In genomic region chr11:95337972-95338429, GRCh38 we compare ENCODE assay signal across 9 cellular contexts.
A peak's percentile ranks its signal among the peaks of the same experiment; 100 is the strongest.
DNase-seq lines count a peak whose midpoint lies in the region; ATAC-seq and TF ChIP-seq lines count a peak whose summit lies in the region.
"Had no signal": no experiment of that assay in that cellular context is flagged by ENCODE, and none has a peak within 500 bp of the region (broad histone marks: within the 10 kb centered on the region; RNA-seq: fewer than 3 reads in every experiment).

No MANE protein-coding gene starts in this region.

- no peak overlapping the region for H3K4me3 Mint-ChIP-seq in activated naive CD4-positive, alpha-beta T cell treated with anti-CD3 and anti-CD28 coated beads for 36 hours
- no peak overlapping the region for H3K4me3 Mint-ChIP-seq in T-cell

- H3K27me3 Mint-ChIP-seq in activated naive CD4-positive, alpha-beta T cell treated with anti-CD3 and anti-CD28 coated beads for 36 hours (ENCODE audit: low read depth), result no peaks in the 10 kb centered on the region
- no peaks in the 10 kb centered on the region for H3K27me3 Mint-ChIP-seq in T-cell

- POLR2A ChIA-PET in T-cell (lab: Charles Lee), result interaction anchor here in 1 of 2 donors (0.5 to 0.6 kb wide), 2 partner anchors 101 to 858 kb away, joined by 3 to 9 read pairs; no protein-coding TSS in a partner anchor

- CTCF ChIA-PET in activated naive CD4-positive, alpha-beta T cell treated with anti-CD3 and anti-CD28 coated beads for 36 hours (lab: Charles Lee), result interaction anchor here (1.0 to 1.8 kb wide), 5 partner anchors 39 to 367 kb away, joined by 4 to 10 read pairs (median 5); partner anchors contain the start of gene SESN3
- CTCF ChIA-PET in T-cell (lab: Charles Lee), result interaction anchor here (0.5 to 0.7 kb wide), 4 partner anchors 9 to 1125 kb away, joined by 3 read pairs; no protein-coding TSS in a partner anchor

- intact Hi-C loops in activated naive CD4-positive, alpha-beta T cell treated with anti-CD3 and anti-CD28 coated beads for 36 hours (cut with micrococcal nuclease), result loop anchor here (1.0 to 2.0 kb wide), 6 partner anchors 7 to 365 kb away; no protein-coding TSS in a partner anchor
- intact Hi-C loops in upper lobe of right lung (cut with DNase I), result no loop called here

- no peak overlapping the region for H3K27ac Mint-ChIP-seq in activated naive CD4-positive, alpha-beta T cell treated with anti-CD3 and anti-CD28 coated beads, Interleukin-2, amount 50 U/mL, for 72 hours
- H3K27ac Mint-ChIP-seq in activated naive CD4-positive, alpha-beta T cell treated with anti-CD3 and anti-CD28 coated beads for 36 hours, result no peak overlapping the region
- H3K27ac Mint-ChIP-seq in T-cell, result no peak overlapping the region

- no peaks in the 10 kb centered on the region for H3K36me3 Mint-ChIP-seq in activated naive CD4-positive, alpha-beta T cell treated with anti-CD3 and anti-CD28 coated beads, Interleukin-2, amount 50 U/mL, for 72 hours
- no peaks in the 10 kb centered on the region for H3K36me3 Mint-ChIP-seq in activated naive CD4-positive, alpha-beta T cell treated with anti-CD3 and anti-CD28 coated beads for 36 hours (ENCODE audit: low read depth)
- no peaks in the 10 kb centered on the region for H3K36me3 Mint-ChIP-seq in T-cell

- no peak for DNase-seq in activated naive CD4-positive, alpha-beta T cell treated with anti-CD3 and anti-CD28 coated beads, Interleukin-2, amount 50 U/mL, for 72 hours (ENCODE audit: low spot score in 2 of 2)
- DNase-seq in activated naive CD4-positive, alpha-beta T cell treated with anti-CD3 and anti-CD28 coated beads for 36 hours, result no peak
- no peak for DNase-seq in T-cell
- no peak for DNase-seq in upper lobe of right lung
- DNase-seq in NCI-H2196 (lab: John Stamatoyannopoulos, UW; ENCODE audit: unreplicated experiment), result no peak
- no peak for DNase-seq in D341Med (ENCODE audit: low spot score)
- DNase-seq: AML-193 had no signal

- H3K4me3 ChIP-seq in upper lobe of right lung, result no peak overlapping the region

- H3K4me1 Mint-ChIP-seq in activated naive CD4-positive, alpha-beta T cell treated with anti-CD3 and anti-CD28 coated beads for 36 hours (ENCODE audit: low read depth), result peaks cover 4% of the 10 kb centered on the region
- H3K4me1 Mint-ChIP-seq in T-cell, result peaks cover 0 to 7% (median 7%) of the 10 kb centered on the region in 3 donors

- TF ChIP-seq CTCF in upper lobe of right lung (IDR thresholded peaks at IDR 0.05), result no peak

- H3K9me3 ChIP-seq in upper lobe of right lung, result no peaks in the 10 kb centered on the region

- H3K27ac ChIP-seq in layer of hippocampus (ENCODE audit: low read depth, low read length), result peak overlapping the region; percentile 62
- H3K27ac ChIP-seq in upper lobe of right lung, result peak overlapping the region; percentile 81

- ATAC-seq in activated naive CD4-positive, alpha-beta T cell treated with anti-CD3 and anti-CD28 coated beads, Interleukin-2, amount 50 U/mL, for 72 hours, result peak; percentile 41 to 55
- peak; percentile 16 to 48 (median 26) for ATAC-seq in T-cell (replicated peaks in 1 of 4)
- ATAC-seq in upper lobe of right lung, result peak; percentile 84
- no peak for ATAC-seq in HG03039 (IDR thresholded peaks at IDR 0.05; ENCODE audit: unreplicated experiment)

- H3K4me1 ChIP-seq in upper lobe of right lung, result peaks cover 35% of the 10 kb centered on the region

- H3K27me3 ChIP-seq in layer of hippocampus (ENCODE audit: control insufficient read depth, insufficient read depth, low read length) (no peaks in the 10 kb centered on the region), upper lobe of right lung (no peaks in the 10 kb centered on the region)

- peaks cover 0 to 7% of the 10 kb centered on the region in 2 donors for H3K9me3 Mint-ChIP-seq in activated naive CD4-positive, alpha-beta T cell treated with anti-CD3 and anti-CD28 coated beads, Interleukin-2, amount 50 U/mL, for 72 hours
- H3K9me3 Mint-ChIP-seq in activated naive CD4-positive, alpha-beta T cell treated with anti-CD3 and anti-CD28 coated beads for 36 hours, result no peaks in the 10 kb centered on the region
- H3K9me3 Mint-ChIP-seq in T-cell, result no peaks in the 10 kb centered on the region

- H3K36me3 ChIP-seq in upper lobe of right lung, result no peaks in the 10 kb centered on the region
